In the genomic region with DNA sequence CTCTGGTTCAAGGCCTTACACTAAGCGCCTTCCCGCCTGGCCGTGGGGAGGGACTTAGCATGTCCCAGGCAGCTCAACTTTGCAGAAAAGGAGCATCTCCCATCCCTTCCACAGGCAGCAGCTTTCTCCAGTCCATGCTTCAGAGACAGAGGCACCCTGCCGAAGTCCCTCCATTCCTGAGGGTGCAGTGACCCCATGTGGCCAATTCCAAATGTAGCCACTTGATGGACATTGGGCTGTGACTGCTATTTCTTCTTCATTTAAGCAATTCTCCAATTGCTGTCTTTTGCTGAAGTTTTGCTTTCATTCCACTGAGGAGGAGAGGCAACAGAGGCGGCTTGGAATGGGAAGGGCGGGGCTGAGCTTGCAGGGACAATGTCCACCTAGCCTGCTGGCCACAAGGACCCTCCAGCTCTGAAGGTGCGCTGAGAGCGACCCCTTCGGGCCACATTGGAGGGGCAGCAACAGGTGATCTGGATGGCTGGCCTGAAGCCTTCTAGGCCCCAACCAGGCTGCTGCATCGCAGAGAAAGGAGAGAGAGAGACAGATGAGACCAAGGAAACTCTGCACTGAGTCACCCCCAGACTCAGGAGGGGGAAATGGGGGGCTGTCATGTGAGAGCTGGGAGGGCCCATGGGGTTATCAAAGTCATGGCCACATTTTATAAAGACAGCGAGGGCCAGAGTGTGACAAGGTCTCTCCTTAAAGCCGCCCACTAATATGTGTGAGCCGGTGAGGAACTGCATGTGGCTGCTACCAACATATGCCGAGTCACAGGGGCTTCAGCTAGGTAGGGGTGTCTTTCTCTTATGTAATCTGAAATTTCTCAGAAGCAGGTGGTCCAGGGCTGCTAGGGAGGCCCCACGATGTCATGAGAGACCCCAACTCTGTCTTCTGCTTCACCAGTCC, we compare ENCODE assay signal across 8 cellular contexts.
DNase-seq lines count a peak whose midpoint lies in the region; ATAC-seq, FAIRE-seq and TF ChIP-seq lines count a peak whose summit lies in the region.

No MANE protein-coding gene starts in this region.

- peaks cover 90% of the 10 kb centered on the region for H3K27me3 ChIP-seq in PC-9 (ENCODE audit: insufficient read depth, low read depth)
- peaks cover 0 to 7% of the 10 kb centered on the region in 2 experiments; a peak in 3 of 5 replicates for H3K27me3 ChIP-seq in HepG2 (ENCODE audit: control insufficient read depth in 1 of 2, insufficient read depth in 2 of 2, low read length in 2 of 2)
- H3K27me3 ChIP-seq in transverse colon = no peaks in the 10 kb centered on the region

- peak overlapping the region; percentile 17 for H3K27ac Mint-ChIP-seq in dendritic cell treated with granulocyte-macrophage colony-stimulating factor and Interleukin-4, amounts not matched to agents 40 ng/mL and 50 ng/mL, for 4 days

- CTCF ChIA-PET in PC-9 (lab: Charles Lee) = interaction anchor here (0.6 kb wide), 2 partner anchors 702 to 946 kb away, joined by 4 to 12 read pairs; no protein-coding TSS in a partner anchor
- CTCF ChIA-PET in HepG2 (lab: Yijun Ruan, JAX; ENCODE audit: low intra/inter-chr PET ratio, low total read pairs) = interaction anchor here (1.4 to 4.4 kb wide), 2 partner anchors 121 to 702 kb away, joined by 14 to 68 read pairs; no protein-coding TSS in a partner anchor

- no peaks in the 10 kb centered on the region for H3K27me3 Mint-ChIP-seq in dendritic cell treated with granulocyte-macrophage colony-stimulating factor and Interleukin-4, amounts not matched to agents 40 ng/mL and 50 ng/mL, for 4 days

- no peak overlapping the region for H3K9ac ChIP-seq in HepG2 (ENCODE audit: insufficient read depth, low read depth, low read length)

- H3K4me3 Mint-ChIP-seq in dendritic cell treated with granulocyte-macrophage colony-stimulating factor and Interleukin-4, amounts not matched to agents 40 ng/mL and 50 ng/mL, for 4 days = no peak overlapping the region

- H3K27ac ChIP-seq in PC-9 (no peak overlapping the region), HepG2 (ENCODE audit: extremely low read length, insufficient read depth, low read length) (no peak overlapping the region), transverse colon (no peak overlapping the region)

- H3K9me3 ChIP-seq in PC-9 (ENCODE audit: insufficient read depth, low read depth) (no peaks in the 10 kb centered on the region), HepG2 (ENCODE audit: low read length) (no peaks in the 10 kb centered on the region), transverse colon (no peaks in the 10 kb centered on the region)

- POLR2A ChIA-PET in PC-9 (lab: Charles Lee; ENCODE audit: unreplicated experiment) (no interaction called here), HepG2 (lab: Yijun Ruan, JAX) (no interaction called here)

- H4K20me1 ChIP-seq in PC-9 (ENCODE audit: insufficient read depth) (no peaks in the 10 kb centered on the region), HepG2 (ENCODE audit: insufficient read depth, low read length) (no peaks in the 10 kb centered on the region)

- no peak overlapping the region for H3K4me2 ChIP-seq in PC-9
- H3K4me2 ChIP-seq in HepG2 (ENCODE audit: low read depth, low read length) = no peak overlapping the region

- intact Hi-C loops in PC-9 (cut with micrococcal nuclease; ENCODE audit: unreplicated experiment) = loop anchor here (1.0 kb wide), 1 partner anchor 702 kb away; no protein-coding TSS in a partner anchor
- intact Hi-C loops in dendritic cell treated with granulocyte-macrophage colony-stimulating factor and Interleukin-4, amounts not matched to agents 40 ng/mL and 50 ng/mL, for 4 days (cut with micrococcal nuclease) = loop anchor here (2.0 to 5.0 kb wide), 3 partner anchors 121 to 702 kb away; no protein-coding TSS in a partner anchor
- intact Hi-C loops in HepG2 (cut with micrococcal nuclease; ENCODE audit: unreplicated experiment) = loop anchor here (1.0 to 5.0 kb wide), 2 partner anchors 444 to 702 kb away; no protein-coding TSS in a partner anchor
- intact Hi-C loops in transverse colon (cut with DNase I; ENCODE audit: low total_unique reads) = loop anchor here (1.0 to 10.0 kb wide), 3 partner anchors 120 to 816 kb away; no protein-coding TSS in a partner anchor

- H3K9me3 Mint-ChIP-seq in dendritic cell treated with granulocyte-macrophage colony-stimulating factor and Interleukin-4, amounts not matched to agents 40 ng/mL and 50 ng/mL, for 4 days = no peaks in the 10 kb centered on the region

- no peak for TF ChIP-seq EP300 in HepG2 (IDR thresholded peaks at IDR 0.05; ENCODE audit: low read depth in 2 of 2, low read length in 2 of 2)
- TF ChIP-seq EP300 in HepG2 (CRISPR knock-in tag; IDR thresholded peaks at IDR 0.05; ENCODE audit: borderline replicate concordance) = no peak
- no peak for TF ChIP-seq EP300 in transverse colon (IDR thresholded peaks at IDR 0.05; ENCODE audit: low read depth)

- H3K4me1 Mint-ChIP-seq in dendritic cell treated with granulocyte-macrophage colony-stimulating factor and Interleukin-4, amounts not matched to agents 40 ng/mL and 50 ng/mL, for 4 days (ENCODE audit: low read depth) = peaks cover 15% of the 10 kb centered on the region

- TF ChIP-seq POLR2A in HepG2 (IDR thresholded peaks at IDR 0.05; ENCODE audit: insufficient read depth in 1 of 2, low read depth in 2 of 2, low read length in 2 of 2) (no peak), transverse colon (IDR thresholded peaks at IDR 0.05) (no peak)

- BruUV-seq in PC-9 (replicated peaks; lab: Mats Ljungman, UMichigan) (no TSS peak), HepG2 (replicated peaks; lab: Mats Ljungman, UMichigan) (no TSS peak)

- H3K4me1 ChIP-seq in PC-9 (replicated peaks; ENCODE audit: insufficient read depth) (no peaks in the 10 kb centered on the region), HepG2 (ENCODE audit: insufficient read depth, low read length) (no peaks in the 10 kb centered on the region), transverse colon (no peaks in the 10 kb centered on the region)

- TF ChIP-seq CTCF in PC-9 (conservative IDR thresholded peaks at IDR 0.05) (peak; percentile 69), HepG2 (CRISPR knock-in tag; IDR thresholded peaks at IDR 0.05) (peak; percentile 86), transverse colon (IDR thresholded peaks at IDR 0.05) (peak; percentile 33 to 46 (median 38))

- H3K4me3 ChIP-seq in PC-9 (no peak overlapping the region), HepG2 (replicated peaks in 1 of 3; ENCODE audit: insufficient read depth in 1 of 3, low read depth in 2 of 3, low read length in 3 of 3) (no peak overlapping the region), transverse colon (no peak overlapping the region)

- ATAC-seq in HepG2 = peak; percentile 88
- no peak for ATAC-seq in GM21825 (IDR thresholded peaks at IDR 0.05; ENCODE audit: unreplicated experiment)

- in situ Hi-C loops in HepG2 (cut with HindIII; ENCODE audit: extremely low pct_ligation_motif_present, low pct_unique_long_range_greater_than_20kb) (loop anchor here (5.0 kb wide), 1 partner anchor 121 kb away; no protein-coding TSS in a partner anchor), transverse colon (cut with MboI; ENCODE audit: low pct_ligation_motif_present in 1 of 4, low pct_unique_long_range_greater_than_20kb in 1 of 4, low sequenced_read_pairs in 3 of 4) (loop anchor here in 3 of 4 donors (10.0 to 25.0 kb wide), 4 partner anchors 114 to 924 kb away; a partner anchor contains a TSS)

- H3K36me3 ChIP-seq in PC-9 (ENCODE audit: low read depth) = no peaks in the 10 kb centered on the region
- H3K36me3 ChIP-seq in HepG2 (replicated peaks in 1 of 2; ENCODE audit: control insufficient read depth in 1 of 2, insufficient read depth in 2 of 2, low read length in 2 of 2) = no peaks in the 10 kb centered on the region
- H3K36me3 ChIP-seq in transverse colon = no peaks in the 10 kb centered on the region

- H3K9me2 ChIP-seq in PC-9 (ENCODE audit: insufficient read depth) = no peaks in the 10 kb centered on the region

- H3K36me3 Mint-ChIP-seq in dendritic cell treated with granulocyte-macrophage colony-stimulating factor and Interleukin-4, amounts not matched to agents 40 ng/mL and 50 ng/mL, for 4 days (ENCODE audit: low read depth) = no peaks in the 10 kb centered on the region

- H3F3A ChIP-seq in PC-9 (ENCODE audit: insufficient read depth, low read depth) = no peaks in the 10 kb centered on the region

- peak; percentile 90 for FAIRE-seq in HepG2 (lab: Jason Lieb, UNC)

- DNase-seq in Daoy (ENCODE audit: low read depth) = peak; percentile 78
- peak; percentile 66 for DNase-seq in HK-2 (ENCODE audit: unreplicated experiment)
- peak in 1 of 2 experiments; percentile 56 for DNase-seq in PC-9
- peak; percentile 60 for DNase-seq in HepG2 (ENCODE audit: low spot score)
- DNase-seq in transverse colon = peak; percentile 48
- DNase-seq in NCI-H1436 treated with DMSO at 0.1 percent for 48 hours (lab: John Stamatoyannopoulos, UW) = no peak

- H2AFZ ChIP-seq in PC-9 (no peak overlapping the region), HepG2 (ENCODE audit: low read length) (no peak overlapping the region)

- WGBS in HepG2 (ENCODE audit: low lambda C conversion rate) = 24% methylated on average over 14 of the region's 15 CpGs
- 52 to 84% methylated on average over 3 to 15 of the region's 15 CpGs for WGBS in transverse colon (ENCODE audit: low coverage in 1 of 2), 2 donors

- peak; percentile 57; the same call in 1 of the 2 replicates for TF ChIP-seq RAD21 in HepG2 (CRISPR knock-in tag; IDR thresholded peaks at IDR 0.05)

- H3K79me2 ChIP-seq in PC-9 (ENCODE audit: low read depth) (no peaks in the 10 kb centered on the region), HepG2 (ENCODE audit: insufficient read depth, low read length) (no peaks in the 10 kb centered on the region)

TF ChIP-seq in HepG2, 621 proteins besides CTCF, POLR2A, EP300 and RAD21 (continues in another document):
- TF ChIP-seq, protein P1, sequence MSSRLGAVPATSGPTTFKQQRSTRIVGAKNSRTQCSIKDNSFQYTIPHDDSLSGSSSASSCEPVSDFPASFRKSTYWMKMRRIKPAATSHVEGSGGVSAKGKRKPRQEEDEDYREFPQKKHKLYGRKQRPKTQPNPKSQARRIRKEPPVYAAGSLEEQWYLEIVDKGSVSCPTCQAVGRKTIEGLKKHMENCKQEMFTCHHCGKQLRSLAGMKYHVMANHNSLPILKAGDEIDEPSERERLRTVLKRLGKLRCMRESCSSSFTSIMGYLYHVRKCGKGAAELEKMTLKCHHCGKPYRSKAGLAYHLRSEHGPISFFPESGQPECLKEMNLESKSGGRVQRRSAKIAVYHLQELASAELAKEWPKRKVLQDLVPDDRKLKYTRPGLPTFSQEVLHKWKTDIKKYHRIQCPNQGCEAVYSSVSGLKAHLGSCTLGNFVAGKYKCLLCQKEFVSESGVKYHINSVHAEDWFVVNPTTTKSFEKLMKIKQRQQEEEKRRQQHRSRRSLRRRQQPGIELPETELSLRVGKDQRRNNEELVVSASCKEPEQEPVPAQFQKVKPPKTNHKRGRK (CRISPR knock-in tag; IDR thresholded peaks at IDR 0.05) = no peak
- no peak for TF ChIP-seq CBX1 (IDR thresholded peaks at IDR 0.05; ENCODE audit: low read depth)
- peak; percentile 27; the same call in 1 of the 2 replicates for TF ChIP-seq ZMYM4 (CRISPR knock-in tag; IDR thresholded peaks at IDR 0.05)
- TF ChIP-seq XRCC5 (optimal IDR thresholded peaks at IDR 0.05; ENCODE audit: low read length) = peak; percentile 34
- TF ChIP-seq U2AF2 (IDR thresholded peaks at IDR 0.05; ENCODE audit: low read depth, low read length) = no peak
- peak; percentile 82 for TF ChIP-seq SMC3 (IDR thresholded peaks at IDR 0.05; ENCODE audit: low read length)
- peak; percentile 95 for TF ChIP-seq STAG1 (CRISPR knock-in tag; IDR thresholded peaks at IDR 0.05)
